In the genomic region with DNA sequence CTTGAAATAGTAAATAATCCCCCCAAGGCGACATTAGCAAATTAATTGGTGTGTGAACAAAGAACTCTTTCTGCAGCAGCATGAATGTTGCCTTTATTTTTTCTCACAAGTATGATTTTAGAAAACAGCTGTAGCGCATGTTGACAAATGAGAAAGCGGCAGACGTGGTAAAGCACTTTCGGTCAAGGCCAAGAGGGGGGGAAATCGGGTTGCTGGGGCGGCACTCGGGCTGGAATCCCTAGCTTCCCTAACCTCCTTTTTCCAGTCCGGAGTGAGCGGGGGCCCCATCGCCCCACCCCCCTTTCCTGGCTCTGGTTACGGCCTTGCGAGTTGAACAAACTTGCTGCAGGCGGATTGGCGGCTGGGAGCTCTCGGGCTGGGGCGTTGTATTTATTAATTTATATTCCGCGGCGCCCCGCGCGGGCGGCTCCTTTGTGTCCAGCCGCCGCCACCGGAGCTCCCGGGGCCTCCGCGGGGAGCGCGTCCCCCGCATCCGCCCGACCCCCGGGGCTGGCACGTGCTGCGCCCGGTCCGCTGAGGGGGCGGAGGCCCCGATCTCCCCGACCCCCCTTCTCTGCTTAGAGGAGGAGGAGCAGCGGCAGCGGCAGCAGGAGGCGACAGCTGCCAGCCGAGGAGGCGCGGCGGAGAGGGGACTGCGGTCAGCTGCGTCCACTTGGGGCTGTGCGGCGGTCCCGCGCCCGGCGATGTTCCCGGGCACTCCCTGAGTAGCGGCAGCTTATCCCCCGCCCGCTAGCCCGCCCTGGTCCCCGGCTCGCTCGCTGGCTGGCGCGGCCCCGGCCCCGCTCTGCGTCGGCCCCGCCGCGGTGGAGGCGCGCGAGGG, we compare ENCODE assay signal across 1 cellular context.
TF ChIP-seq lines count a peak whose summit lies in the region.

A gene with protein sequence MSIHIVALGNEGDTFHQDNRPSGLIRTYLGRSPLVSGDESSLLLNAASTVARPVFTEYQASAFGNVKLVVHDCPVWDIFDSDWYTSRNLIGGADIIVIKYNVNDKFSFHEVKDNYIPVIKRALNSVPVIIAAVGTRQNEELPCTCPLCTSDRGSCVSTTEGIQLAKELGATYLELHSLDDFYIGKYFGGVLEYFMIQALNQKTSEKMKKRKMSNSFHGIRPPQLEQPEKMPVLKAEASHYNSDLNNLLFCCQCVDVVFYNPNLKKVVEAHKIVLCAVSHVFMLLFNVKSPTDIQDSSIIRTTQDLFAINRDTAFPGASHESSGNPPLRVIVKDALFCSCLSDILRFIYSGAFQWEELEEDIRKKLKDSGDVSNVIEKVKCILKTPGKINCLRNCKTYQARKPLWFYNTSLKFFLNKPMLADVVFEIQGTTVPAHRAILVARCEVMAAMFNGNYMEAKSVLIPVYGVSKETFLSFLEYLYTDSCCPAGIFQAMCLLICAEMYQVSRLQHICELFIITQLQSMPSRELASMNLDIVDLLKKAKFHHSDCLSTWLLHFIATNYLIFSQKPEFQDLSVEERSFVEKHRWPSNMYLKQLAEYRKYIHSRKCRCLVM (plus strand): TSS at position 607 of the 841 bp plus-strand sequence. CDS start 347 bp downstream, outside the sequence.

TF ChIP-seq in HepG2, 621 proteins besides CTCF, POLR2A, EP300 and RAD21 (continued from another document and continues in another):
- TF ChIP-seq, protein P1, sequence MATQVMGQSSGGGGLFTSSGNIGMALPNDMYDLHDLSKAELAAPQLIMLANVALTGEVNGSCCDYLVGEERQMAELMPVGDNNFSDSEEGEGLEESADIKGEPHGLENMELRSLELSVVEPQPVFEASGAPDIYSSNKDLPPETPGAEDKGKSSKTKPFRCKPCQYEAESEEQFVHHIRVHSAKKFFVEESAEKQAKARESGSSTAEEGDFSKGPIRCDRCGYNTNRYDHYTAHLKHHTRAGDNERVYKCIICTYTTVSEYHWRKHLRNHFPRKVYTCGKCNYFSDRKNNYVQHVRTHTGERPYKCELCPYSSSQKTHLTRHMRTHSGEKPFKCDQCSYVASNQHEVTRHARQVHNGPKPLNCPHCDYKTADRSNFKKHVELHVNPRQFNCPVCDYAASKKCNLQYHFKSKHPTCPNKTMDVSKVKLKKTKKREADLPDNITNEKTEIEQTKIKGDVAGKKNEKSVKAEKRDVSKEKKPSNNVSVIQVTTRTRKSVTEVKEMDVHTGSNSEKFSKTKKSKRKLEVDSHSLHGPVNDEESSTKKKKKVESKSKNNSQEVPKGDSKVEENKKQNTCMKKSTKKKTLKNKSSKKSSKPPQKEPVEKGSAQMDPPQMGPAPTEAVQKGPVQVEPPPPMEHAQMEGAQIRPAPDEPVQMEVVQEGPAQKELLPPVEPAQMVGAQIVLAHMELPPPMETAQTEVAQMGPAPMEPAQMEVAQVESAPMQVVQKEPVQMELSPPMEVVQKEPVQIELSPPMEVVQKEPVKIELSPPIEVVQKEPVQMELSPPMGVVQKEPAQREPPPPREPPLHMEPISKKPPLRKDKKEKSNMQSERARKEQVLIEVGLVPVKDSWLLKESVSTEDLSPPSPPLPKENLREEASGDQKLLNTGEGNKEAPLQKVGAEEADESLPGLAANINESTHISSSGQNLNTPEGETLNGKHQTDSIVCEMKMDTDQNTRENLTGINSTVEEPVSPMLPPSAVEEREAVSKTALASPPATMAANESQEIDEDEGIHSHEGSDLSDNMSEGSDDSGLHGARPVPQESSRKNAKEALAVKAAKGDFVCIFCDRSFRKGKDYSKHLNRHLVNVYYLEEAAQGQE (IDR thresholded peaks at IDR 0.05; ENCODE audit: borderline replicate concordance in 1 of 2, low read depth in 1 of 2, low read length in 2 of 2) = no peak
- TF ChIP-seq ZNF614 (CRISPR knock-in tag; IDR thresholded peaks at IDR 0.05; ENCODE audit: borderline replicate concordance) = no peak
- TF ChIP-seq, protein P2, sequence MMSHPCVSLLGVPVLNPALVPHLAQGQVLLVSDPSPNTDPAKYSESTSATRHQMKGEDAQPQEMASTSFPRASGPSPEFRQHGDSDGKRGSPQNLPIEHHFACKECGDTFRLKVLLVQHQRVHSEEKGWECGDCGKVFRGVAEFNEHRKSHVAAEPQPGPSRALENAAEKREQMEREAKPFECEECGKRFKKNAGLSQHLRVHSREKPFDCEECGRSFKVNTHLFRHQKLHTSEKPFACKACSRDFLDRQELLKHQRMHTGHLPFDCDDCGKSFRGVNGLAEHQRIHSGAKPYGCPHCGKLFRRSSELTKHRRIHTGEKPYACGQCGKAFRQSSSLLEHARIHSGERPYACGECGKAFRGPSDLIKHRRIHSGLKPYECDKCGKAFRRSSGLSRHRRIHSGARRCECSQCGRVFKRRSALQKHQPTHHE (CRISPR knock-in tag; IDR thresholded peaks at IDR 0.05; ENCODE audit: borderline replicate concordance) = 0 out of 2 replicates have a peak, but pooled peaks have one; percentile 4
- no peak for TF ChIP-seq ZNF20 (CRISPR knock-in tag; IDR thresholded peaks at IDR 0.05)
- no peak for TF ChIP-seq AGO1 (IDR thresholded peaks at IDR 0.05; ENCODE audit: low read depth, low read length, poor library complexity, severe bottlenecking)
- TF ChIP-seq, protein P3, sequence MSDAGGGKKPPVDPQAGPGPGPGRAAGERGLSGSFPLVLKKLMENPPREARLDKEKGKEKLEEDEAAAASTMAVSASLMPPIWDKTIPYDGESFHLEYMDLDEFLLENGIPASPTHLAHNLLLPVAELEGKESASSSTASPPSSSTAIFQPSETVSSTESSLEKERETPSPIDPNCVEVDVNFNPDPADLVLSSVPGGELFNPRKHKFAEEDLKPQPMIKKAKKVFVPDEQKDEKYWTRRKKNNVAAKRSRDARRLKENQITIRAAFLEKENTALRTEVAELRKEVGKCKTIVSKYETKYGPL (CRISPR knock-in tag; IDR thresholded peaks at IDR 0.05) = no peak
- no peak for TF ChIP-seq HHEX (CRISPR knock-in tag; IDR thresholded peaks at IDR 0.05)
- no peak for TF ChIP-seq PCBP2 (optimal IDR thresholded peaks at IDR 0.05; ENCODE audit: low read depth, low read length, poor library complexity, severe bottlenecking)
- peak; percentile 55 for TF ChIP-seq MED1 (CRISPR knock-in tag; IDR thresholded peaks at IDR 0.05)
- TF ChIP-seq ZNF3 (CRISPR knock-in tag; IDR thresholded peaks at IDR 0.05) = no peak
- TF ChIP-seq KDM4B (CRISPR knock-in tag; IDR thresholded peaks at IDR 0.05) = peak; percentile 68; the same call in 1 of the 2 replicates
- TF ChIP-seq ZNF569 (CRISPR knock-in tag; IDR thresholded peaks at IDR 0.05; ENCODE audit: borderline replicate concordance) = no peak
- no peak for TF ChIP-seq CAMTA2 (CRISPR knock-in tag; IDR thresholded peaks at IDR 0.05; ENCODE audit: borderline replicate concordance)
- TF ChIP-seq ZNF44 (CRISPR knock-in tag; IDR thresholded peaks at IDR 0.05) = peak; percentile 71; the same call in 1 of the 2 replicates
- TF ChIP-seq ARID2 (CRISPR knock-in tag; IDR thresholded peaks at IDR 0.05; ENCODE audit: borderline replicate concordance) = no peak
- TF ChIP-seq TMF1 (CRISPR knock-in tag; IDR thresholded peaks at IDR 0.05; ENCODE audit: low read depth) = no peak
- 0 out of 2 replicates have a peak, but pooled peaks have one; percentile 9 for TF ChIP-seq ZNF12 (CRISPR knock-in tag; IDR thresholded peaks at IDR 0.05)
- TF ChIP-seq NCOA5 (CRISPR knock-in tag; IDR thresholded peaks at IDR 0.05) = no peak
- TF ChIP-seq, protein P4, sequence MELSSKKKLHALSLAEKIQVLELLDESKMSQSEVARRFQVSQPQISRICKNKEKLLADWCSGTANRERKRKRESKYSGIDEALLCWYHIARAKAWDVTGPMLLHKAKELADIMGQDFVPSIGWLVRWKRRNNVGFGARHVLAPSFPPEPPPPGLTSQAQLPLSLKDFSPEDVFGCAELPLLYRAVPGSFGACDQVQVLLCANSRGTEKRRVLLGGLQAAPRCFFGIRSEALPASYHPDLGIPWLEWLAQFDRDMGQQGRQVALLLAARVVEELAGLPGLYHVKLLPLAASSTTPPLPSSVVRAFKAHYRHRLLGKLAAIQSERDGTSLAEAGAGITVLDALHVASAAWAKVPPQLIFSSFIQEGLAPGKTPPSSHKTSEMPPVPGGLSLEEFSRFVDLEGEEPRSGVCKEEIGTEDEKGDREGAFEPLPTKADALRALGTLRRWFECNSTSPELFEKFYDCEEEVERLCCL (CRISPR knock-in tag; IDR thresholded peaks at IDR 0.05; ENCODE audit: borderline replicate concordance) = no peak
- 0 out of 2 replicates have a peak, but pooled peaks have one; percentile 38 for TF ChIP-seq ZBTB38 (CRISPR knock-in tag; IDR thresholded peaks at IDR 0.05)
- TF ChIP-seq, protein P5, sequence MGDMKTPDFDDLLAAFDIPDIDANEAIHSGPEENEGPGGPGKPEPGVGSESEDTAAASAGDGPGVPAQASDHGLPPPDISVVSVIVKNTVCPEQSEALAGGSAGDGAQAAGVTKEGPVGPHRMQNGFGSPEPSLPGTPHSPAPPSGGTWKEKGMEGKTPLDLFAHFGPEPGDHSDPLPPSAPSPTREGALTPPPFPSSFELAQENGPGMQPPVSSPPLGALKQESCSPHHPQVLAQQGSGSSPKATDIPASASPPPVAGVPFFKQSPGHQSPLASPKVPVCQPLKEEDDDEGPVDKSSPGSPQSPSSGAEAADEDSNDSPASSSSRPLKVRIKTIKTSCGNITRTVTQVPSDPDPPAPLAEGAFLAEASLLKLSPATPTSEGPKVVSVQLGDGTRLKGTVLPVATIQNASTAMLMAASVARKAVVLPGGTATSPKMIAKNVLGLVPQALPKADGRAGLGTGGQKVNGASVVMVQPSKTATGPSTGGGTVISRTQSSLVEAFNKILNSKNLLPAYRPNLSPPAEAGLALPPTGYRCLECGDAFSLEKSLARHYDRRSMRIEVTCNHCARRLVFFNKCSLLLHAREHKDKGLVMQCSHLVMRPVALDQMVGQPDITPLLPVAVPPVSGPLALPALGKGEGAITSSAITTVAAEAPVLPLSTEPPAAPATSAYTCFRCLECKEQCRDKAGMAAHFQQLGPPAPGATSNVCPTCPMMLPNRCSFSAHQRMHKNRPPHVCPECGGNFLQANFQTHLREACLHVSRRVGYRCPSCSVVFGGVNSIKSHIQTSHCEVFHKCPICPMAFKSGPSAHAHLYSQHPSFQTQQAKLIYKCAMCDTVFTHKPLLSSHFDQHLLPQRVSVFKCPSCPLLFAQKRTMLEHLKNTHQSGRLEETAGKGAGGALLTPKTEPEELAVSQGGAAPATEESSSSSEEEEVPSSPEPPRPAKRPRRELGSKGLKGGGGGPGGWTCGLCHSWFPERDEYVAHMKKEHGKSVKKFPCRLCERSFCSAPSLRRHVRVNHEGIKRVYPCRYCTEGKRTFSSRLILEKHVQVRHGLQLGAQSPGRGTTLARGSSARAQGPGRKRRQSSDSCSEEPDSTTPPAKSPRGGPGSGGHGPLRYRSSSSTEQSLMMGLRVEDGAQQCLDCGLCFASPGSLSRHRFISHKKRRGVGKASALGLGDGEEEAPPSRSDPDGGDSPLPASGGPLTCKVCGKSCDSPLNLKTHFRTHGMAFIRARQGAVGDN (CRISPR knock-in tag; IDR thresholded peaks at IDR 0.05) = peak; percentile 82; the same call in 1 of the 2 replicates
- TF ChIP-seq ZNF234 (CRISPR knock-in tag; conservative IDR thresholded peaks at IDR 0.05) = 0 out of 2 replicates have a peak, but pooled peaks have one; percentile 19
- TF ChIP-seq, protein P6, sequence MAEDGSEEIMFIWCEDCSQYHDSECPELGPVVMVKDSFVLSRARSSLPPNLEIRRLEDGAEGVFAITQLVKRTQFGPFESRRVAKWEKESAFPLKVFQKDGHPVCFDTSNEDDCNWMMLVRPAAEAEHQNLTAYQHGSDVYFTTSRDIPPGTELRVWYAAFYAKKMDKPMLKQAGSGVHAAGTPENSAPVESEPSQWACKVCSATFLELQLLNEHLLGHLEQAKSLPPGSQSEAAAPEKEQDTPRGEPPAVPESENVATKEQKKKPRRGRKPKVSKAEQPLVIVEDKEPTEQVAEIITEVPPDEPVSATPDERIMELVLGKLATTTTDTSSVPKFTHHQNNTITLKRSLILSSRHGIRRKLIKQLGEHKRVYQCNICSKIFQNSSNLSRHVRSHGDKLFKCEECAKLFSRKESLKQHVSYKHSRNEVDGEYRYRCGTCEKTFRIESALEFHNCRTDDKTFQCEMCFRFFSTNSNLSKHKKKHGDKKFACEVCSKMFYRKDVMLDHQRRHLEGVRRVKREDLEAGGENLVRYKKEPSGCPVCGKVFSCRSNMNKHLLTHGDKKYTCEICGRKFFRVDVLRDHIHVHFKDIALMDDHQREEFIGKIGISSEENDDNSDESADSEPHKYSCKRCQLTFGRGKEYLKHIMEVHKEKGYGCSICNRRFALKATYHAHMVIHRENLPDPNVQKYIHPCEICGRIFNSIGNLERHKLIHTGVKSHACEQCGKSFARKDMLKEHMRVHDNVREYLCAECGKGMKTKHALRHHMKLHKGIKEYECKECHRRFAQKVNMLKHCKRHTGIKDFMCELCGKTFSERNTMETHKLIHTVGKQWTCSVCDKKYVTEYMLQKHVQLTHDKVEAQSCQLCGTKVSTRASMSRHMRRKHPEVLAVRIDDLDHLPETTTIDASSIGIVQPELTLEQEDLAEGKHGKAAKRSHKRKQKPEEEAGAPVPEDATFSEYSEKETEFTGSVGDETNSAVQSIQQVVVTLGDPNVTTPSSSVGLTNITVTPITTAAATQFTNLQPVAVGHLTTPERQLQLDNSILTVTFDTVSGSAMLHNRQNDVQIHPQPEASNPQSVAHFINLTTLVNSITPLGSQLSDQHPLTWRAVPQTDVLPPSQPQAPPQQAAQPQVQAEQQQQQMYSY (CRISPR knock-in tag; IDR thresholded peaks at IDR 0.05) = no peak
- TF ChIP-seq ZSCAN9 (CRISPR knock-in tag; IDR thresholded peaks at IDR 0.05; ENCODE audit: borderline replicate concordance) = 0 out of 2 replicates have a peak, but pooled peaks have one; percentile 55
- TF ChIP-seq ZSCAN22 (CRISPR knock-in tag; IDR thresholded peaks at IDR 0.05) = no peak
- TF ChIP-seq ZNF282 (IDR thresholded peaks at IDR 0.05; ENCODE audit: partially characterized antibody) = no peak
- TF ChIP-seq RFX3 (CRISPR knock-in tag; IDR thresholded peaks at IDR 0.05) = no peak
- TF ChIP-seq, protein P7, sequence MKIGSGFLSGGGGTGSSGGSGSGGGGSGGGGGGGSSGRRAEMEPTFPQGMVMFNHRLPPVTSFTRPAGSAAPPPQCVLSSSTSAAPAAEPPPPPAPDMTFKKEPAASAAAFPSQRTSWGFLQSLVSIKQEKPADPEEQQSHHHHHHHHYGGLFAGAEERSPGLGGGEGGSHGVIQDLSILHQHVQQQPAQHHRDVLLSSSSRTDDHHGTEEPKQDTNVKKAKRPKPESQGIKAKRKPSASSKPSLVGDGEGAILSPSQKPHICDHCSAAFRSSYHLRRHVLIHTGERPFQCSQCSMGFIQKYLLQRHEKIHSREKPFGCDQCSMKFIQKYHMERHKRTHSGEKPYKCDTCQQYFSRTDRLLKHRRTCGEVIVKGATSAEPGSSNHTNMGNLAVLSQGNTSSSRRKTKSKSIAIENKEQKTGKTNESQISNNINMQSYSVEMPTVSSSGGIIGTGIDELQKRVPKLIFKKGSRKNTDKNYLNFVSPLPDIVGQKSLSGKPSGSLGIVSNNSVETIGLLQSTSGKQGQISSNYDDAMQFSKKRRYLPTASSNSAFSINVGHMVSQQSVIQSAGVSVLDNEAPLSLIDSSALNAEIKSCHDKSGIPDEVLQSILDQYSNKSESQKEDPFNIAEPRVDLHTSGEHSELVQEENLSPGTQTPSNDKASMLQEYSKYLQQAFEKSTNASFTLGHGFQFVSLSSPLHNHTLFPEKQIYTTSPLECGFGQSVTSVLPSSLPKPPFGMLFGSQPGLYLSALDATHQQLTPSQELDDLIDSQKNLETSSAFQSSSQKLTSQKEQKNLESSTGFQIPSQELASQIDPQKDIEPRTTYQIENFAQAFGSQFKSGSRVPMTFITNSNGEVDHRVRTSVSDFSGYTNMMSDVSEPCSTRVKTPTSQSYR (CRISPR knock-in tag; IDR thresholded peaks at IDR 0.05; ENCODE audit: borderline replicate concordance) = peak; percentile 78
- TF ChIP-seq SIX1 (CRISPR knock-in tag; IDR thresholded peaks at IDR 0.05; ENCODE audit: borderline replicate concordance) = peak; percentile 71
- TF ChIP-seq TBX3 (IDR thresholded peaks at IDR 0.05; ENCODE audit: borderline replicate concordance) = no peak
- no peak for TF ChIP-seq ATF1 (CRISPR knock-in tag; IDR thresholded peaks at IDR 0.05)
- no peak for TF ChIP-seq GTF2F1 (IDR thresholded peaks at IDR 0.05; ENCODE audit: low read length)
- no peak for TF ChIP-seq NRL (CRISPR knock-in tag; IDR thresholded peaks at IDR 0.05; ENCODE audit: borderline replicate concordance)
- no peak for TF ChIP-seq NFYB (CRISPR knock-in tag; IDR thresholded peaks at IDR 0.05)
- TF ChIP-seq RAD51 (IDR thresholded peaks at IDR 0.05; ENCODE audit: borderline replicate concordance) = no peak
